In genomic region chr17:3723188-3723555, GRCh38 we compare ENCODE assay signal across 8 cellular contexts. TPM values are rescaled to one million over a fixed set of nuclear protein-coding genes. Genes with fewer than 3 reads are reported as not detected.
DNase-seq lines count a peak whose midpoint lies in the region; ATAC-seq and TF ChIP-seq lines count a peak whose summit lies in the region.

No MANE protein-coding gene starts in this region.

- H3K4me1 ChIP-seq in Peyer's patch (peaks cover 0 to 34% (median 17%) of the 10 kb centered on the region in 4 donors), fibroblast of lung (ENCODE audit: control insufficient read depth, extremely low read depth, insufficient read depth, low read length) (peaks cover 14% of the 10 kb centered on the region), sigmoid colon (peaks cover 0 to 37% (median 27%) of the 10 kb centered on the region in 4 donors)

- H3K27me3 ChIP-seq in Peyer's patch (no peaks in the 10 kb centered on the region), fibroblast of lung (ENCODE audit: control insufficient read depth, insufficient read depth, low read length) (no peaks in the 10 kb centered on the region), sigmoid colon (no peaks in the 10 kb centered on the region)

- intact Hi-C loops in sigmoid colon (cut with DNase I): loop anchor here (1.0 to 5.0 kb wide), 2 partner anchors 56 to 87 kb away; partner anchors contain the start of genes CTNS, EMC6, SHPK and TAX1BP3

- DNase-seq in Peyer's patch: no peak
- no peak for DNase-seq in fibroblast of lung (ENCODE audit: low read depth in 2 of 2)
- no peak for DNase-seq in sigmoid colon
- no peak for DNase-seq in NCI-H146 (lab: John Stamatoyannopoulos, UW)
- DNase-seq in AG20443 (ENCODE audit: low spot score): no peak
- no peak for DNase-seq in HPDE6-E6E7 (ENCODE audit: extremely low spot score)

- ATAC-seq in GM18907 (IDR thresholded peaks at IDR 0.05; ENCODE audit: unreplicated experiment) (peak; percentile 5), GM19452 (IDR thresholded peaks at IDR 0.05; ENCODE audit: unreplicated experiment) (no peak)

- H3K4me2 ChIP-seq in fibroblast of lung (ENCODE audit: extremely low read depth, insufficient read depth, low read length): peak overlapping the region; percentile 65

- peak overlapping the region; percentile 94 for H2AFZ ChIP-seq in fibroblast of lung (ENCODE audit: low read length)

- H3K9me3 ChIP-seq in Peyer's patch (no peaks in the 10 kb centered on the region), fibroblast of lung (ENCODE audit: control insufficient read depth, insufficient read depth, low read depth, low read length) (no peaks in the 10 kb centered on the region), sigmoid colon (no peaks in the 10 kb centered on the region)

- H3K4me3 ChIP-seq in Peyer's patch (peak overlapping the region; percentile 83 to 99 (median 84)), fibroblast of lung (replicated peaks in 1 of 4; ENCODE audit: control extremely low read depth in 1 of 4, insufficient read depth in 1 of 4, low read depth in 3 of 4, low read length in 4 of 4) (peak overlapping the region; percentile 77 to 97 (median 87)), sigmoid colon (peak overlapping the region; percentile 70 to 90 (median 76))

- peaks cover 38% of the 10 kb centered on the region for H3K79me2 ChIP-seq in fibroblast of lung (ENCODE audit: control insufficient read depth, insufficient read depth, low read length)

- TF ChIP-seq POLR2A in Peyer's patch (IDR thresholded peaks at IDR 0.05) (no peak), sigmoid colon (IDR thresholded peaks at IDR 0.05) (no peak)

- H4K20me1 ChIP-seq in fibroblast of lung (ENCODE audit: control insufficient read depth, extremely low read depth, insufficient read depth, low read length): no peaks in the 10 kb centered on the region

- peaks cover 0 to 8% (median 0%) of the 10 kb centered on the region in 3 donors for H3K36me3 ChIP-seq in Peyer's patch
- peaks cover 4% of the 10 kb centered on the region for H3K36me3 ChIP-seq in fibroblast of lung (ENCODE audit: control insufficient read depth, insufficient read depth, low read length)
- peaks cover 0 to 24% (median 2%) of the 10 kb centered on the region in 4 donors for H3K36me3 ChIP-seq in sigmoid colon

- no peak for TF ChIP-seq EP300 in sigmoid colon (IDR thresholded peaks at IDR 0.05)

- TF ChIP-seq CTCF in Peyer's patch (IDR thresholded peaks at IDR 0.05) (peak in 1 of 6 experiments; percentile 12), fibroblast of lung (conservative IDR thresholded peaks at IDR 0.05 in 1 of 2, IDR thresholded peaks at IDR 0.05 in 1 of 2; ENCODE audit: low read depth in 1 of 2, low read length in 2 of 2) (no peak), sigmoid colon (IDR thresholded peaks at IDR 0.05) (peak in 1 of 4 experiments; percentile 26)

- H3K27ac ChIP-seq in Peyer's patch (peak overlapping the region; percentile 83 to 93 (median 88)), fibroblast of lung (ENCODE audit: insufficient read depth, low read length) (peak overlapping the region; percentile 85), sigmoid colon (peak overlapping the region; percentile 87 to 90 (median 88))

- WGBS in sigmoid colon, 2 donors: 1 to 4% methylated on average over 13 of the region's 13 CpGs

- H3K9ac ChIP-seq in fibroblast of lung (ENCODE audit: insufficient read depth, low read length): peak overlapping the region; percentile 91

RNA-seq across cellular contexts. Expression of gene HASPIN, which starts 0.5 kb away (rescaled TPM):
- total RNA-seq in Peyer's patch: 1 to 10 TPM in 1 of 4 donors, not detected in 3; 1.2 TPM
- total RNA-seq in fibroblast of lung: 0.51 and 2.0 TPM in 2 replicates
- polyA plus RNA-seq in fibroblast of lung: 1.5 and 4.9 TPM in 2 replicates
- 0.98 and 3.4 TPM in 2 replicates for polyA plus RNA-seq in fibroblast of lung (2012)
- 1.5 and 2.6 TPM in 2 replicates for polyA minus RNA-seq in fibroblast of lung (ENCODE audit: low replicate concordance)
- total RNA-seq in sigmoid colon: under 1 TPM; under 0.01 to 0.83 (median 0.29) TPM
- 1 to 10 TPM in 1 of 3 donors, under 1 TPM in 1, not detected in 1; 0.69 to 3.5 TPM for polyA plus RNA-seq in sigmoid colon

RNA-seq across cellular contexts. Expression of gene P2RX5, which starts 27.2 kb away (rescaled TPM):
- total RNA-seq in Peyer's patch (100 to 1,000 TPM in 1 of 4 donors, 1 to 10 TPM in 3; 1.2 to 103 (median 5.7) TPM), fibroblast of lung (0.99 and 1.0 TPM in 2 replicates), sigmoid colon (under 1 TPM; 0.27 to 0.83 (median 0.43) TPM)
- polyA plus RNA-seq in fibroblast of lung (0.79 and 1.1 TPM in 2 replicates), sigmoid colon (10 to 100 TPM in 1 of 3 donors, not detected in 2; 55.3 TPM)
- 1.0 and 1.7 TPM in 2 replicates for polyA plus RNA-seq in fibroblast of lung (2012)
- 10.4 TPM in 1 of 2 replicates, not detected in the other for polyA minus RNA-seq in fibroblast of lung (ENCODE audit: low replicate concordance)

RNA-seq across cellular contexts. Expression of gene EMC6, which starts 54.6 kb away (rescaled TPM):
- total RNA-seq in Peyer's patch (10 to 100 TPM; 12.6 to 28.1 (median 21.0) TPM), fibroblast of lung (15.4 TPM in 2 replicates), sigmoid colon (10 to 100 TPM in 3 of 4 donors, 1 to 10 TPM in 1; 4.4 to 21.7 (median 15.1) TPM)
- polyA plus RNA-seq in fibroblast of lung (20.6 and 25.3 TPM in 2 replicates), sigmoid colon (10 to 100 TPM; 68.5 to 90.5 (median 83.0) TPM)
- 44.9 and 63.6 TPM in 2 replicates for polyA plus RNA-seq in fibroblast of lung (2012)
- polyA minus RNA-seq in fibroblast of lung (ENCODE audit: low replicate concordance): 2.7 and 3.9 TPM in 2 replicates

RNA-seq across cellular contexts. Expression of gene TAX1BP3, which starts 54.8 kb away (rescaled TPM):
- 100 to 1,000 TPM; 113 to 386 (median 239) TPM for total RNA-seq in Peyer's patch
- 105 and 141 TPM in 2 replicates for total RNA-seq in fibroblast of lung
- 121 and 149 TPM in 2 replicates for polyA plus RNA-seq in fibroblast of lung
- polyA plus RNA-seq in fibroblast of lung (2012): 172 and 265 TPM in 2 replicates
- 69.3 and 90.7 TPM in 2 replicates for polyA minus RNA-seq in fibroblast of lung (ENCODE audit: low replicate concordance)
- 10 to 100 TPM; 58.1 to 92.0 (median 63.5) TPM for total RNA-seq in sigmoid colon
- 100 to 1,000 TPM; 144 to 363 (median 351) TPM for polyA plus RNA-seq in sigmoid colon
